ENCODE assay signal across 1 cellular context in genomic region chr1:153860285-153860684, GRCh38.
TF ChIP-seq lines count a peak whose summit lies in the region.

No MANE protein-coding gene starts in this region.

TF ChIP-seq in HepG2, 621 proteins besides CTCF, POLR2A, EP300 and RAD21 (continued from another document):
- TF ChIP-seq ZNF142 (CRISPR knock-in tag; IDR thresholded peaks at IDR 0.05) = no peak
- TF ChIP-seq NR2C2 (CRISPR knock-in tag; IDR thresholded peaks at IDR 0.05; ENCODE audit: borderline replicate concordance) = peak; percentile 71
- TF ChIP-seq RARA (CRISPR knock-in tag; IDR thresholded peaks at IDR 0.05) = peak; percentile 58; the same call in 1 of the 2 replicates
- TF ChIP-seq NR2F6 (IDR thresholded peaks at IDR 0.05) = peak; percentile 36; the same call in 1 of the 2 replicates
- peak; percentile 61; the same call in 1 of the 2 replicates for TF ChIP-seq NR2F6 (CRISPR knock-in tag; IDR thresholded peaks at IDR 0.05)
- peak; percentile 85 for TF ChIP-seq ETV5 (CRISPR knock-in tag; IDR thresholded peaks at IDR 0.05; ENCODE audit: borderline replicate concordance)
- no peak for TF ChIP-seq PAX8 (CRISPR knock-in tag; IDR thresholded peaks at IDR 0.05; ENCODE audit: borderline replicate concordance)
- TF ChIP-seq PAXIP1 (CRISPR knock-in tag; conservative IDR thresholded peaks at IDR 0.05) = peak; percentile 39; the same call in 1 of the 2 replicates
- TF ChIP-seq PTBP1 (IDR thresholded peaks at IDR 0.05; ENCODE audit: low read depth, low read length, poor library complexity, severe bottlenecking) = no peak
- no peak for TF ChIP-seq SSRP1 (CRISPR knock-in tag; IDR thresholded peaks at IDR 0.05)
- TF ChIP-seq IKZF1 (IDR thresholded peaks at IDR 0.05) = no peak
- TF ChIP-seq ARID5B (CRISPR knock-in tag; IDR thresholded peaks at IDR 0.05) = peak; percentile 61
- TF ChIP-seq ELF4 (CRISPR knock-in tag; IDR thresholded peaks at IDR 0.05; ENCODE audit: borderline replicate concordance) = no peak
- TF ChIP-seq ZNF326 (CRISPR knock-in tag; IDR thresholded peaks at IDR 0.05; ENCODE audit: borderline replicate concordance) = no peak
- TF ChIP-seq TBX2 (CRISPR knock-in tag; IDR thresholded peaks at IDR 0.05; ENCODE audit: borderline replicate concordance) = peak; percentile 48; the same call in 1 of the 2 replicates
- no peak for TF ChIP-seq ZNF160 (CRISPR knock-in tag; IDR thresholded peaks at IDR 0.05)
- TF ChIP-seq SMARCC2 (IDR thresholded peaks at IDR 0.05) = no peak
- no peak for TF ChIP-seq REL (CRISPR knock-in tag; conservative IDR thresholded peaks at IDR 0.05)
- no peak for TF ChIP-seq ARID3A (IDR thresholded peaks at IDR 0.05; ENCODE audit: low read depth, low read length)
- TF ChIP-seq CEBPB (IDR thresholded peaks at IDR 0.05; ENCODE audit: borderline replicate concordance, low read depth, low read length) = peak; percentile 86
- TF ChIP-seq AGO1 (IDR thresholded peaks at IDR 0.05; ENCODE audit: low read depth, low read length, poor library complexity, severe bottlenecking) = no peak
- peak; percentile 89 for TF ChIP-seq TRIM24 (CRISPR knock-in tag; IDR thresholded peaks at IDR 0.05)
